In genomic region chr20:38000293-38000692, GRCh38 we compare ENCODE assay signal across 20 cellular contexts. TPM values are rescaled to one million over a fixed set of nuclear protein-coding genes. Genes with fewer than 3 reads are reported as not detected.
DNase-seq lines count a peak whose midpoint lies in the region; FAIRE-seq and TF ChIP-seq lines count a peak whose summit lies in the region.
"Had no signal": no experiment of that assay in that cellular context is flagged by ENCODE, and none has a peak within 500 bp of the region (broad histone marks: within the 10 kb centered on the region; RNA-seq: fewer than 3 reads in every experiment).

No MANE protein-coding gene starts in this region.

- no peak overlapping the region for H3K23ac ChIP-seq in neuronal stem cell (ENCODE audit: low read depth, low read length, poor library complexity)

- H2AK5ac ChIP-seq in neuronal stem cell (ENCODE audit: low read depth, low read length) = no peak overlapping the region

- H3K27ac ChIP-seq in ACC112 (ENCODE audit: low read depth, low read length) (0 out of 2 replicates have a peak overlapping the region, but pooled peaks have one; percentile 79), neuronal stem cell (replicated peaks; ENCODE audit: low read length) (peak overlapping the region; percentile 5)
- H3K27ac ChIP-seq: A549; BLaER1 treated with 17β-estradiol and CSF1 and Interleukin-3, amounts not matched to agents 10 nM and 100 nM; KMS-11 had no signal

- H3K4me1 Mint-ChIP-seq in dendritic cell treated with granulocyte-macrophage colony-stimulating factor and Interleukin-4, amounts not matched to agents 40 ng/mL and 50 ng/mL, for 4 days (ENCODE audit: low read depth) = peaks cover 21% of the 10 kb centered on the region

- H3K36me3 Mint-ChIP-seq in dendritic cell treated with granulocyte-macrophage colony-stimulating factor and Interleukin-4, amounts not matched to agents 40 ng/mL and 50 ng/mL, for 4 days (ENCODE audit: low read depth) = peaks cover 90% of the 10 kb centered on the region

- peak overlapping the region; percentile 68 for H3K27ac Mint-ChIP-seq in dendritic cell treated with granulocyte-macrophage colony-stimulating factor and Interleukin-4, amounts not matched to agents 40 ng/mL and 50 ng/mL, for 4 days

- H3K9me3 Mint-ChIP-seq in dendritic cell treated with granulocyte-macrophage colony-stimulating factor and Interleukin-4, amounts not matched to agents 40 ng/mL and 50 ng/mL, for 4 days = no peaks in the 10 kb centered on the region

- no peaks in the 10 kb centered on the region for H3K9me3 ChIP-seq in neuronal stem cell (replicated peaks in 1 of 2; ENCODE audit: control insufficient read depth in 2 of 2, insufficient read depth in 1 of 2, low read depth in 1 of 2, low read length in 2 of 2)
- H3K9me3 ChIP-seq: A549; BLaER1 treated with 17β-estradiol and CSF1 and Interleukin-3, amounts not matched to agents 10 nM and 100 nM had no signal

- H3K9ac ChIP-seq in neuronal stem cell (ENCODE audit: low read depth, low read length, poor library complexity) = no peak overlapping the region
- H3K9ac ChIP-seq: BLaER1 treated with 17β-estradiol and CSF1 and Interleukin-3, amounts not matched to agents 10 nM and 100 nM; KMS-11 had no signal

- H2BK15ac ChIP-seq in neuronal stem cell (ENCODE audit: low read length) = no peak overlapping the region

- no peak overlapping the region for H3K18ac ChIP-seq in neuronal stem cell (ENCODE audit: low read length)

- H3K4me3 ChIP-seq in ACC112 (ENCODE audit: low read depth, low read length) (no peak overlapping the region), neuronal stem cell (ENCODE audit: low read length in 2 of 2) (no peak overlapping the region)
- H3K4me3 ChIP-seq: A549; BLaER1 treated with 17β-estradiol and CSF1 and Interleukin-3, amounts not matched to agents 10 nM and 100 nM had no signal

- no peak overlapping the region for H3K4me2 ChIP-seq in neuronal stem cell (ENCODE audit: insufficient read depth, low read length, poor library complexity, severe bottlenecking)
- H3K4me2 ChIP-seq: A549; BLaER1 treated with 17β-estradiol and CSF1 and Interleukin-3, amounts not matched to agents 10 nM and 100 nM; KMS-11 had no signal

- in situ Hi-C loops in GM13977 (cut with MboI; ENCODE audit: low pct_unique_long_range_greater_than_20kb, low sequenced_read_pairs, unreplicated experiment) = no loop called here

- WGBS in neuronal stem cell (ENCODE audit: extremely low coverage in 2 of 2, insufficient read length in 2 of 2, insufficient replicate concordance in 1 of 2), 2 donors = no CpG with 5 or more reads among the region's 13 CpGs

- FAIRE-seq in HTR-8/SVneo (lab: Jason Lieb, UNC) = peak; percentile 52
- FAIRE-seq: A549, D721Med, GM12891, H1 had no signal

- H3K79me2 ChIP-seq in ACC112 (ENCODE audit: control insufficient read depth, insufficient read depth, low read length, unreplicated experiment) = no peaks in the 10 kb centered on the region

- no peak overlapping the region for H2BK5ac ChIP-seq in neuronal stem cell (ENCODE audit: low read length)

- no peak for TF ChIP-seq CTCF in GM13977 (IDR thresholded peaks at IDR 0.05; ENCODE audit: extremely low read depth, insufficient read depth, missing control alignments)

- H3K4me1 ChIP-seq in ACC112 (ENCODE audit: control insufficient read depth, insufficient read depth, low read length, unreplicated experiment) (peaks cover 22% of the 10 kb centered on the region), neuronal stem cell (ENCODE audit: control insufficient read depth in 2 of 2, insufficient read depth in 1 of 2, low read depth in 1 of 2, low read length in 2 of 2) (peaks cover 0 to 4% of the 10 kb centered on the region in 2 donors)
- H3K4me1 ChIP-seq: BLaER1 treated with 17β-estradiol and CSF1 and Interleukin-3, amounts not matched to agents 10 nM and 100 nM had no signal

- no peak overlapping the region for H3K4me3 Mint-ChIP-seq in dendritic cell treated with granulocyte-macrophage colony-stimulating factor and Interleukin-4, amounts not matched to agents 40 ng/mL and 50 ng/mL, for 4 days

- H2BK120ac ChIP-seq in neuronal stem cell (ENCODE audit: low read depth, low read length) = no peak overlapping the region

- no peak overlapping the region for H2BK12ac ChIP-seq in neuronal stem cell (ENCODE audit: low read length)

- no peaks in the 10 kb centered on the region for H3K79me1 ChIP-seq in neuronal stem cell (ENCODE audit: low read depth, low read length)

- H3K4ac ChIP-seq in neuronal stem cell (ENCODE audit: low read length) = no peak overlapping the region

- intact Hi-C loops in dendritic cell treated with granulocyte-macrophage colony-stimulating factor and Interleukin-4, amounts not matched to agents 40 ng/mL and 50 ng/mL, for 4 days (cut with micrococcal nuclease) = no loop called here

- H4K8ac ChIP-seq in neuronal stem cell (ENCODE audit: low read depth, low read length) = no peak overlapping the region

- H3K14ac ChIP-seq in neuronal stem cell (ENCODE audit: low read length) = no peak overlapping the region

- no peaks in the 10 kb centered on the region for H3K27me3 Mint-ChIP-seq in dendritic cell treated with granulocyte-macrophage colony-stimulating factor and Interleukin-4, amounts not matched to agents 40 ng/mL and 50 ng/mL, for 4 days

- H4K91ac ChIP-seq in neuronal stem cell (ENCODE audit: low read depth, low read length, poor library complexity) = no peak overlapping the region

- no peak for DNase-seq in HTR-8/SVneo (ENCODE audit: insufficient read length, low spot score)
- no peak for DNase-seq in neuronal stem cell (ENCODE audit: low spot score)
- DNase-seq in NCI-H2081 treated with DMSO at 0.1 percent for 48 hours (lab: John Stamatoyannopoulos, UW) = no peak
- no peak for DNase-seq in activated CD8-positive, alpha-beta memory T cell treated with anti-CD3 and anti-CD28 coated beads, Interleukin-2, amount 50 U/mL, for 48 hours
- no peak for DNase-seq in GM13977 (ENCODE audit: low spot score)
- DNase-seq in SKM-1 treated with dmso at 0.1 percent for 144 hours (lab: John Stamatoyannopoulos, UW; ENCODE audit: unreplicated experiment) = no peak
- DNase-seq: NCI-H1694 treated with DMSO at 0.1 percent for 48 hours, NCI-H2227 treated with DMSO at 0.1 percent for 48 hours, NCI-H510A treated with DMSO at 0.1 percent for 48 hours, NCI-H82, RPMI8226, SHP77 treated with DMSO at 0.1 percent for 48 hours had no signal

- H2AFZ ChIP-seq in ACC112 (ENCODE audit: low read length, unreplicated experiment) = no peak overlapping the region
- no peak overlapping the region for H2AFZ ChIP-seq in neuronal stem cell (ENCODE audit: low read length)

- H3K27me3 ChIP-seq in ACC112 (ENCODE audit: insufficient read depth, low read length) (no peaks in the 10 kb centered on the region), neuronal stem cell (ENCODE audit: control insufficient read depth in 3 of 3, insufficient read depth in 3 of 3, low read depth in 1 of 3, low read length in 3 of 3) (no peaks in the 10 kb centered on the region)
- H3K27me3 ChIP-seq: BLaER1 treated with 17β-estradiol and CSF1 and Interleukin-3, amounts not matched to agents 10 nM and 100 nM had no signal

- H3K36me3 ChIP-seq in ACC112 (ENCODE audit: insufficient read depth, low read length) = peaks cover 16% of the 10 kb centered on the region; the same call in 1 of the 2 replicates
- H3K36me3 ChIP-seq in neuronal stem cell (replicated peaks in 1 of 2; ENCODE audit: control insufficient read depth in 2 of 2, insufficient read depth in 2 of 2, low read length in 2 of 2) = peaks cover 35 to 100% of the 10 kb centered on the region in 2 donors

RNA-seq across cellular contexts. Expression of gene TTI1, which starts 33.0 kb away (rescaled TPM):
- polyA plus RNA-seq in neuronal stem cell (2013, experiment 1 of 2) = 24.0 TPM
- 24.4 TPM for polyA plus RNA-seq in neuronal stem cell (2013, experiment 2 of 2)

RNA-seq across cellular contexts. Expression of gene RPRD1B, which starts 33.3 kb away (rescaled TPM):
- 28.1 TPM for polyA plus RNA-seq in neuronal stem cell (2013, experiment 1 of 2)
- 31.6 TPM for polyA plus RNA-seq in neuronal stem cell (2013, experiment 2 of 2)
